Comparison of ENCODE assay signal across 36 cellular contexts in genomic region chr3:78999139-78999538, GRCh38.
"Had no signal": no experiment of that assay in that cellular context is flagged by ENCODE, and none has a peak within 500 bp of the region (broad histone marks: within the 10 kb centered on the region; RNA-seq: fewer than 3 reads in every experiment).

No MANE protein-coding gene starts in this region.

- H3K36me3 ChIP-seq: MG63 had no signal

- H3K27me3 ChIP-seq: MG63 had no signal

- H3K9me3 ChIP-seq: MG63 had no signal

- H3K4me3 ChIP-seq: MG63 had no signal

- DNase-seq: Kasumi-1, MG63, MM.1S, MV-4-11, NCI-H1048, NCI-H1092, NCI-H1092 treated with DMSO at 0.1 percent for 48 hours, NCI-H1105, NCI-H1105 treated with DMSO at 0.1 percent for 48 hours, NCI-H1417, NCI-H1417 treated with DMSO at 0.1 percent for 48 hours, NCI-H1436, NCI-H1436 treated with DMSO at 0.1 percent for 48 hours, NCI-H146, NCI-H1694, NCI-H1694 treated with DMSO at 0.1 percent for 48 hours, NCI-H187, NCI-H187 treated with DMSO at 0.1 percent for 48 hours, NCI-H1930, NCI-H2029, NCI-H2029 treated with DMSO at 0.1 percent for 48 hours, NCI-H2081, NCI-H2081 treated with DMSO at 0.1 percent for 48 hours, NCI-H2107, NCI-H2171, NCI-H2171 treated with DMSO at 0.1 percent for 48 hours, NCI-H2227 treated with DMSO at 0.1 percent for 48 hours, NCI-H226, NCI-H345, NCI-H446, NCI-H446 treated with DMSO at 0.1 percent for 48 hours, NCI-H510A, NCI-H510A treated with DMSO at 0.1 percent for 48 hours, NCI-H524, NCI-H524 treated with DMSO at 0.1 percent for 48 hours, NCI-H526 had no signal
